Comparison of ENCODE assay signal across 13 cellular contexts in genomic region chr5:20213803-20214202, GRCh38.
A peak's percentile ranks its signal among the peaks of the same experiment; 100 is the strongest.
DNase-seq lines count a peak whose midpoint lies in the region; TF ChIP-seq lines count a peak whose summit lies in the region.
"Had no signal": no experiment of that assay in that cellular context is flagged by ENCODE, and none has a peak within 500 bp of the region (broad histone marks: within the 10 kb centered on the region; RNA-seq: fewer than 3 reads in every experiment).

No MANE protein-coding gene starts in this region.

- no peaks in the 10 kb centered on the region for H3K27me3 ChIP-seq in adipocyte (replicated peaks; ENCODE audit: control insufficient read depth, insufficient read depth, low read length)

- no peak overlapping the region for H3K9ac ChIP-seq in adipocyte (ENCODE audit: low read length)

- in situ Hi-C loops in astrocyte of the spinal cord (cut with HindIII; ENCODE audit: low sequenced_read_pairs) (no loop called here), G401 (cut with HindIII; ENCODE audit: low sequenced_read_pairs) (no loop called here)

- no peaks in the 10 kb centered on the region for H3K9me3 ChIP-seq in adipocyte (ENCODE audit: control insufficient read depth, low read length)

- H3K4me3 ChIP-seq in adipocyte (ENCODE audit: low read length), result no peak overlapping the region
- no peak overlapping the region for H3K4me3 ChIP-seq in astrocyte of the spinal cord (ENCODE audit: low read depth, low read length)

- no peaks in the 10 kb centered on the region for H3K4me1 ChIP-seq in adipocyte (ENCODE audit: control insufficient read depth, insufficient read depth, low read length)

- no peaks in the 10 kb centered on the region for H3K36me3 ChIP-seq in adipocyte (ENCODE audit: control insufficient read depth, insufficient read depth, low read length, severe bottlenecking)

- peak; percentile 56 for DNase-seq in adipocyte (ENCODE audit: low read depth)
- peak; percentile 34 for DNase-seq in astrocyte of the spinal cord (ENCODE audit: low read depth, low spot score)
- peak; percentile 36 for DNase-seq in iris pigment epithelial cell (ENCODE audit: low read depth)
- DNase-seq in medulla oblongata (ENCODE audit: extremely low spot score), result no peak
- DNase-seq in NCI-H128 (lab: John Stamatoyannopoulos, UW; ENCODE audit: unreplicated experiment), result no peak
- DNase-seq in G401 (ENCODE audit: low spot score), result no peak
- DNase-seq: C1 segment of cervical spinal cord; CD8-positive, alpha-beta T cell; DMS 273 treated with DMSO at 0.1 percent for 48 hours; DMS79; EL; GF-D8; GOT3 had no signal

- TF ChIP-seq CTCF in astrocyte of the spinal cord (IDR thresholded peaks at IDR 0.05; ENCODE audit: low read depth, low read length), result no peak

Comparison
In these comparisons a context has a peak if more than half of its experiments do, and no peak if none do; other contexts are left out.
1. DNase-seq: peak in adipocyte (single experiment), astrocyte of the spinal cord (single experiment) and iris pigment epithelial cell (single experiment); none in medulla oblongata (single experiment), NCI-H128 (single experiment) and G401 (single experiment).